Comparison of ENCODE assay signal across 15 cellular contexts in genomic region chr15:41804920-41805666, GRCh38. TPM values are rescaled to one million over a fixed set of nuclear protein-coding genes. Genes with fewer than 3 reads are reported as not detected.
A peak's percentile ranks its signal among the peaks of the same experiment; 100 is the strongest.
DNase-seq lines count a peak whose midpoint lies in the region; ATAC-seq and TF ChIP-seq lines count a peak whose summit lies in the region.
"Had no signal": no experiment of that assay in that cellular context is flagged by ENCODE, and none has a peak within 500 bp of the region (broad histone marks: within the 10 kb centered on the region; RNA-seq: fewer than 3 reads in every experiment).

No MANE protein-coding gene starts in this region.

- intact Hi-C loops in esophagus muscularis mucosa (cut with DNase I) (no loop called here), sciatic nerve (cut with DNase I) (no loop called here)

- H3K36me3 Mint-ChIP-seq in WTC11: no peaks in the 10 kb centered on the region

- peaks cover 0 to 14% (median 10%) of the 10 kb centered on the region in 4 donors for H3K36me3 ChIP-seq in esophagus muscularis mucosa

- DNase-seq in Daoy (ENCODE audit: low read depth) (peak; percentile 31), WTC11 (ENCODE audit: low spot score) (no peak), esophagus muscularis mucosa (ENCODE audit: extremely low spot score) (no peak), sciatic nerve (ENCODE audit: low spot score) (no peak), NCI-H2081 (lab: John Stamatoyannopoulos, UW) (no peak), cerebellum (ENCODE audit: low spot score) (no peak), NCI-H69 (lab: John Stamatoyannopoulos, UW) (no peak), SIG-M5 (lab: John Stamatoyannopoulos, UW) (no peak)
- DNase-seq: CD8-positive, alpha-beta memory T cell; cerebellar nuclear complex; Kasumi-1; left cardiac atrium; PC-3; stimulated activated CD4-positive, alpha-beta T cell treated with anti-CD3 and anti-CD28 coated beads, Interleukin-15, amount 100 ng/mL, for 24 hours; stimulated activated CD8-positive, alpha-beta memory T cell treated with anti-CD3 and anti-CD28 coated beads, Interleukin-4, amount 100 ng/mL, for 48 hours had no signal

- no peak overlapping the region for H3K4me3 Mint-ChIP-seq in WTC11
- H3K4me3 Mint-ChIP-seq: CD8-positive, alpha-beta memory T cell had no signal

- 44% methylated on average over 6 of the region's 8 CpGs for WGBS in esophagus muscularis mucosa

- no peak for TF ChIP-seq POLR2A in esophagus muscularis mucosa (IDR thresholded peaks at IDR 0.05; ENCODE audit: low read depth)

- no peak overlapping the region for H3K4me3 ChIP-seq in esophagus muscularis mucosa

- CTCF ChIA-PET in WTC11 (lab: Charles Lee): interaction anchor here (2.3 to 7.5 kb wide), 2 partner anchors 31 to 100 kb away, joined by 7 to 83 read pairs; partner anchors contain the start of gene MAPKBP1

- no peaks in the 10 kb centered on the region for H3K27me3 Mint-ChIP-seq in WTC11 (ENCODE audit: low read depth)
- H3K27me3 Mint-ChIP-seq: CD8-positive, alpha-beta memory T cell had no signal

- no peaks in the 10 kb centered on the region for H3K9me3 ChIP-seq in esophagus muscularis mucosa

- H3K27ac Mint-ChIP-seq in WTC11: 0 out of 2 replicates have a peak overlapping the region, but pooled peaks have one; percentile 2

- H3K4me1 Mint-ChIP-seq in WTC11: peaks cover 3% of the 10 kb centered on the region; the same call in 1 of the 2 replicates

- POLR2A ChIA-PET in WTC11 (lab: Charles Lee): no interaction called here

- no peak for TF ChIP-seq EP300 in esophagus muscularis mucosa (IDR thresholded peaks at IDR 0.05)

- H3K27me3 ChIP-seq in esophagus muscularis mucosa: no peaks in the 10 kb centered on the region

- no peak for ATAC-seq in WTC11
- ATAC-seq in sciatic nerve: peak; percentile 38
- ATAC-seq: PC-3 had no signal

- peaks cover 21 to 75% (median 48%) of the 10 kb centered on the region in 4 donors for H3K4me1 ChIP-seq in esophagus muscularis mucosa

- H3K27ac ChIP-seq in esophagus muscularis mucosa (replicated peaks in 1 of 4): peak overlapping the region; percentile 77 to 87 (median 84)

- no peaks in the 10 kb centered on the region for H3K9me3 Mint-ChIP-seq in WTC11
- H3K9me3 Mint-ChIP-seq: CD8-positive, alpha-beta memory T cell had no signal

- no peak for TF ChIP-seq CTCF in WTC11 (IDR thresholded peaks at IDR 0.05)
- TF ChIP-seq CTCF in esophagus muscularis mucosa (IDR thresholded peaks at IDR 0.05): no peak

TF ChIP-seq in WTC11, 78 proteins besides CTCF, POLR2A, EP300 and RAD21:
- TF ChIP-seq ZBTB21 (CRISPR knock-in tag; IDR thresholded peaks at IDR 0.05; ENCODE audit: borderline replicate concordance) (no peak), GABPB1 (CRISPR knock-in tag; IDR thresholded peaks at IDR 0.05) (no peak), ZNF423 (CRISPR knock-in tag; IDR thresholded peaks at IDR 0.05) (no peak), E2F5 (CRISPR knock-in tag; IDR thresholded peaks at IDR 0.05) (no peak), ELF4 (CRISPR knock-in tag; IDR thresholded peaks at IDR 0.05; ENCODE audit: low read depth) (no peak), PREB (CRISPR knock-in tag; IDR thresholded peaks at IDR 0.05; ENCODE audit: borderline replicate concordance) (no peak), ESRRA (CRISPR knock-in tag; IDR thresholded peaks at IDR 0.05; ENCODE audit: borderline replicate concordance) (no peak), JUN (CRISPR knock-in tag; IDR thresholded peaks at IDR 0.05) (no peak), ZNF317 (CRISPR knock-in tag; IDR thresholded peaks at IDR 0.05; ENCODE audit: borderline replicate concordance, low read depth) (no peak)

RNA-seq across cellular contexts. Expression of gene JMJD7, which starts 22.8 kb away (rescaled TPM):
- 0.65 and 3.0 TPM in 2 replicates for total RNA-seq in Daoy (2014; rRNA removed; shearing (Covaris generic))
- total RNA-seq in WTC11 (2021): 14.8 to 19.9 TPM (median 18.2 TPM) in 3 replicates
- total RNA-seq in esophagus muscularis mucosa: 1 to 10 TPM; 6.2 to 9.6 (median 7.5) TPM
- 18.5 TPM for total RNA-seq in sciatic nerve
- 1.6 TPM for total RNA-seq in cerebellum

RNA-seq across cellular contexts. Expression of gene MAPKBP1, which starts 30.8 kb away (rescaled TPM):
- 3.7 and 4.3 TPM in 2 replicates for total RNA-seq in Daoy (2014; rRNA removed; shearing (Covaris generic))
- total RNA-seq in WTC11 (2021) (11.0 to 14.5 TPM (median 12.9 TPM) in 3 replicates), esophagus muscularis mucosa (10 to 100 TPM; 18.2 to 54.6 (median 42.9) TPM), sciatic nerve (54.3 TPM), cerebellum (58.7 TPM)

RNA-seq across cellular contexts. Expression of gene PLA2G4B, which starts 33.6 kb away (rescaled TPM):
- 0.71 and 4.6 TPM in 2 replicates for total RNA-seq in Daoy (2014; rRNA removed; shearing (Covaris generic))
- 5.5 to 11.0 TPM (median 7.9 TPM) in 3 replicates for total RNA-seq in WTC11 (2021)
- 1 to 10 TPM in 3 of 4 donors, under 1 TPM in 1; 0.91 to 6.6 (median 2.5) TPM for total RNA-seq in esophagus muscularis mucosa
- total RNA-seq in sciatic nerve: 9.8 TPM
- total RNA-seq in cerebellum: 7.5 TPM
